ENCODE assay signal across 8 cellular contexts in the genomic region with DNA sequence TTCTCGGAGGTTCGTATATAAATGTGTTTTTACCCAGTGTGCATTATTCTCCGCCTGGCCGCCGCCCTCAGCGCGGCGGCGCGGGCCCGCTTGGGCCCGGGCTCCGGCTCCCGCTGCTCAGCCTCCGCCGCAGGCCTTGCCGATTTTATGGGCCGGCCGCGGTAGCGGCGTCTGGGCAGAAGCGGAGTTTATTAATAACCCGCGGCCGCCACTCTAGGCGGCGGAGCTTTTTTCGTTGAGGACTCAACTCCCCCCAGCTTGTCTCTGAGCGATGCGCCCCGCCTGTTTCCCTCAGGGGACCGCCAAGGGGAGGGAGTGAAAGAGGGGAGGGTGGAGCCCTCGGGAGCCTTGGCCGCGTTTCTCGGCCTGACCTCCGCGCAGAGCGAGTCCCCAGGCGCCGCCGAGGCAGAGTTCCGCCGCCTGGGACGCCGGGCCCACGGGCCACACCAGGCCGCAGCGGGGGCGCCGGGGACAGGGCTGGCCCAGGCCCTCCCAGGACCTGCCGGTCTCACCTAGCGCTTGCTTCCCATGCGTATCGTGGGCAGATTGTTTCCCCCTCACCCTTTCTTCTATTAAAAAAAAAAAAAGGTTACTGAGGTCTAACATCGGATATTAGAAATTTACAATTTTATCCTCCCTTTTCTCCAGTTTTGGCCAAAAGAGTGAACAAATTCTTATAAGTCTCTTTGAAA. TPM values are rescaled to one million over a fixed set of nuclear protein-coding genes. Genes with fewer than 3 reads are reported as not detected.
DNase-seq lines count a peak whose midpoint lies in the region; ATAC-seq and TF ChIP-seq lines count a peak whose summit lies in the region.

No MANE protein-coding gene starts in this region.

- peaks cover 16% of the 10 kb centered on the region for H3K36me3 Mint-ChIP-seq in activated CD4-positive, alpha-beta T cell treated with anti-CD3 and anti-CD28 coated beads, Interleukin-2, amount 10 ng/mL, durations not matched to agents 24 days and 14 days (ENCODE audit: low read depth)

- no peaks in the 10 kb centered on the region for H3K36me3 ChIP-seq in left lung

- peaks cover 9 to 30% of the 10 kb centered on the region in 2 donors for H3K4me1 ChIP-seq in left lung

- no peak for TF ChIP-seq CTCF in left lung (IDR thresholded peaks at IDR 0.05)

- H3K4me3 Mint-ChIP-seq in activated CD4-positive, alpha-beta T cell treated with anti-CD3 and anti-CD28 coated beads, Interleukin-2, amount 10 ng/mL, durations not matched to agents 24 days and 14 days, result peak overlapping the region; percentile 97

- H3K9me3 ChIP-seq in left lung, result no peaks in the 10 kb centered on the region

- H3K9me3 Mint-ChIP-seq in activated CD4-positive, alpha-beta T cell treated with anti-CD3 and anti-CD28 coated beads, Interleukin-2, amount 10 ng/mL, durations not matched to agents 24 days and 14 days, result peaks cover 3% of the 10 kb centered on the region

- peak; percentile 92 for DNase-seq in Ammon's horn (ENCODE audit: low spot score)
- DNase-seq in NCI-H446 treated with DMSO at 0.1 percent for 48 hours (lab: John Stamatoyannopoulos, UW), result peak; percentile 95
- DNase-seq in activated CD4-positive, alpha-beta T cell treated with anti-CD3 and anti-CD28 coated beads, Interleukin-2, amount 10 ng/mL, durations not matched to agents 24 days and 14 days, result peak; percentile 94
- DNase-seq in dedifferentiated amniotic fluid mesenchymal stem cell (ENCODE audit: extremely low spot score), result peak; percentile 82
- DNase-seq in left lung, result peak; percentile 88 to 93
- peak; percentile 53 to 59 for DNase-seq in stimulated activated CD4-positive, alpha-beta T cell treated with anti-CD3 and anti-CD28 coated beads, Interleukin-2, amount 100 ng/mL, for 48 hours

- no peaks in the 10 kb centered on the region for H3K27me3 Mint-ChIP-seq in activated CD4-positive, alpha-beta T cell treated with anti-CD3 and anti-CD28 coated beads, Interleukin-2, amount 10 ng/mL, durations not matched to agents 24 days and 14 days

- peak overlapping the region; percentile 100 for H3K27ac ChIP-seq in left lung

- peak; percentile 97 for TF ChIP-seq POLR2A in GM19099 (IDR thresholded peaks at IDR 0.05; ENCODE audit: extremely low read depth, insufficient read length, low read depth)

- H3K27ac Mint-ChIP-seq in activated CD4-positive, alpha-beta T cell treated with anti-CD3 and anti-CD28 coated beads, Interleukin-2, amount 10 ng/mL, durations not matched to agents 24 days and 14 days, result peak overlapping the region; percentile 98

- intact Hi-C loops in activated CD4-positive, alpha-beta T cell treated with anti-CD3 and anti-CD28 coated beads, Interleukin-2, amount 10 ng/mL, durations not matched to agents 24 days and 14 days (cut with micrococcal nuclease), result loop anchor here (2.0 to 5.0 kb wide), 10 partner anchors 46 to 1396 kb away; partner anchors contain the start of genes ADM, EIF4G2, NRIP3 and TMEM9B
- intact Hi-C loops in left lung (cut with DNase I), result no loop called here

- H3K4me1 Mint-ChIP-seq in activated CD4-positive, alpha-beta T cell treated with anti-CD3 and anti-CD28 coated beads, Interleukin-2, amount 10 ng/mL, durations not matched to agents 24 days and 14 days, result peaks cover 23% of the 10 kb centered on the region

- no peaks in the 10 kb centered on the region for H3K27me3 ChIP-seq in left lung

- ATAC-seq in HG03354 (IDR thresholded peaks at IDR 0.05; ENCODE audit: poor library complexity, severe bottlenecking, unreplicated experiment) (peak; percentile 61), left lung (peak; percentile 74)

- peak overlapping the region; percentile 53 to 61 for H3K4me3 ChIP-seq in left lung

RNA-seq across cellular contexts. Expression of gene ZNF143, which starts 0.4 kb away (rescaled TPM):
- 38.6 and 39.2 TPM in 2 replicates for total RNA-seq in activated CD4-positive, alpha-beta T cell treated with anti-CD3 and anti-CD28 coated beads, Interleukin-2, amount 10 ng/mL, durations not matched to agents 24 days and 14 days
- total RNA-seq in left lung, result 10 to 100 TPM; 17.3 to 25.0 TPM

Comparison
In these comparisons a context has a peak if more than half of its experiments do, and no peak if none do; other contexts are left out.
1. Peak in every context shown above with its lines: DNase-seq, ATAC-seq, H3K4me3 ChIP-seq and H3K27ac ChIP-seq.